Comparison of ENCODE assay signal across 9 cellular contexts in the genomic region with DNA sequence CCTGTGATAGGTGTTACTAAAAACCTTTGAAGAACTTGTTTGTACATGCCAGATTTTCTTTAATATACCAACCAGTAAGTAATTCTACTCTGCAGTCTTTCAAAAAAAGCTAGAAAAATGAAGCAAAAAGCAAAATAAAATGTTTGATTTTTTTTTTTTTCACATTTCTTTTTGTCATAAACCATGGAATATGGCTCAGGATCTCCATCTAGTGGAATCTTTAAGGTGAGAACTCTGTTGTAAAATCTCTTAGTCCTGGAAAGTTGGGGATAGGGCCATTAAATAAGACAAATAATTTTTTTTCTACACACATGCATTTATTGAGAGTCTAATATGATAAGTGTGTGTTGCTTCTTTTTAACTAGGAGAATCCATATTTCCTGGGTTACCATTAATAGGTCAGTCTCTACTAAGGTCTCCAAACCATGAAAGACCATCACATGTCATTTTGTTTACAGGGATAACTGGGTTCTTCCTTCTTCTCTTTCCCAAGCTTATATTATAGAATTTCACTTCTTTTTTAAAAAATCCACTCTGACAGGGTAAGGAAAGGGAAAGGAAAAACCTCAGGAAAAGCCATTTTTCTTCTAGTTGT.
A peak's percentile ranks its signal among the peaks of the same experiment; 100 is the strongest.
DNase-seq lines count a peak whose midpoint lies in the region; ATAC-seq and TF ChIP-seq lines count a peak whose summit lies in the region.
"Had no signal": no experiment of that assay in that cellular context is flagged by ENCODE, and none has a peak within 500 bp of the region (broad histone marks: within the 10 kb centered on the region; RNA-seq: fewer than 3 reads in every experiment).

No MANE protein-coding gene starts in this region.

- no peaks in the 10 kb centered on the region for H3K79me2 ChIP-seq in Karpas-422 (ENCODE audit: low read length)

- peak; percentile 29 for TF ChIP-seq CTCF in brain microvascular endothelial cell (IDR thresholded peaks at IDR 0.05; ENCODE audit: low read depth, low read length, missing control alignments)

- H3K9ac ChIP-seq in Karpas-422 (ENCODE audit: low read length) = no peak overlapping the region

- peak; percentile 13 for DNase-seq in COR-L47 (lab: John Stamatoyannopoulos, UW)
- DNase-seq in Karpas-422 = peak; percentile 53
- DNase-seq in brain microvascular endothelial cell = no peak
- DNase-seq in medulla oblongata (ENCODE audit: extremely low spot score) = peak; percentile 57
- DNase-seq in activated T-cell treated with anti-CD3 and anti-CD28 coated beads, Interleukin-2, amount 50 U/mL, for 4 hours = no peak
- DNase-seq in NCI-H128 (lab: John Stamatoyannopoulos, UW; ENCODE audit: unreplicated experiment) = no peak
- no peak for DNase-seq in SHP77 treated with DMSO at 0.1 percent for 48 hours (lab: John Stamatoyannopoulos, UW)
- no peak for DNase-seq in NK-92 treated with Interleukin-12 subunit alpha and Interleukin-12 subunit beta, amount 100 ng/mL, for 24 hours (lab: John Stamatoyannopoulos, UW)
- DNase-seq: amniotic stem cell had no signal

- H3K4me1 Mint-ChIP-seq in activated T-cell treated with anti-CD3 and anti-CD28 coated beads, Interleukin-2, amount 50 U/mL, for 4 hours (ENCODE audit: low read depth) = peaks cover 15% of the 10 kb centered on the region

- no peaks in the 10 kb centered on the region for H4K20me1 ChIP-seq in Karpas-422 (ENCODE audit: insufficient read depth, low read depth, low read length)

- ATAC-seq in activated T-cell treated with anti-CD3 and anti-CD28 coated beads, Interleukin-2, amount 50 U/mL, for 4 hours = no peak

- H3K9me3 Mint-ChIP-seq in activated T-cell treated with anti-CD3 and anti-CD28 coated beads, Interleukin-2, amount 50 U/mL, for 4 hours = no peaks in the 10 kb centered on the region

- no peaks in the 10 kb centered on the region for H3K9me2 ChIP-seq in Karpas-422 (replicated peaks; ENCODE audit: insufficient read depth, low read length)

- peaks cover 4% of the 10 kb centered on the region for H3K36me3 Mint-ChIP-seq in activated T-cell treated with anti-CD3 and anti-CD28 coated beads, Interleukin-2, amount 50 U/mL, for 4 hours (ENCODE audit: insufficient read depth)

- in situ Hi-C loops in brain microvascular endothelial cell (cut with HindIII; ENCODE audit: low pct_ligation_motif_present, low sequenced_read_pairs) = no loop called here

- H3K27ac ChIP-seq in Karpas-422 (ENCODE audit: low read length) (no peak overlapping the region), brain microvascular endothelial cell (no peak overlapping the region)

- no peak overlapping the region for H2AFZ ChIP-seq in Karpas-422 (ENCODE audit: low read length)

- H3K27me3 Mint-ChIP-seq in activated T-cell treated with anti-CD3 and anti-CD28 coated beads, Interleukin-2, amount 50 U/mL, for 4 hours (ENCODE audit: low read depth) = no peaks in the 10 kb centered on the region

- H3K36me3 ChIP-seq in Karpas-422 (ENCODE audit: insufficient read depth, low read length) (no peaks in the 10 kb centered on the region), brain microvascular endothelial cell (replicated peaks) (no peaks in the 10 kb centered on the region)

- no peak overlapping the region for H3K4me3 ChIP-seq in Karpas-422 (ENCODE audit: low read length)
- H3K4me3 ChIP-seq in brain microvascular endothelial cell (ENCODE audit: low read depth, low read length) = no peak overlapping the region

- no peak overlapping the region for H3K4me2 ChIP-seq in Karpas-422 (ENCODE audit: low read depth, low read length, poor library complexity, severe bottlenecking)

- H3K4me1 ChIP-seq in Karpas-422 (ENCODE audit: low read length) = 0 out of 2 replicates have a peak, but pooled peaks cover 5% of the 10 kb centered on the region

- H3K4me3 Mint-ChIP-seq in activated T-cell treated with anti-CD3 and anti-CD28 coated beads, Interleukin-2, amount 50 U/mL, for 4 hours = no peak overlapping the region

- H3K27me3 ChIP-seq in Karpas-422 (ENCODE audit: low read length) = no peaks in the 10 kb centered on the region
- H3K27me3 ChIP-seq in brain microvascular endothelial cell (replicated peaks) = no peaks in the 10 kb centered on the region

- H3K9me3 ChIP-seq in Karpas-422 (ENCODE audit: low read length) = no peaks in the 10 kb centered on the region

Comparison
In these comparisons a context has a peak if more than half of its experiments do, and no peak if none do; other contexts are left out.
1. DNase-seq: peak in COR-L47 (single experiment), Karpas-422 (single experiment) and medulla oblongata (single experiment); none in brain microvascular endothelial cell (single experiment), activated T-cell treated with anti-CD3 and anti-CD28 coated beads, Interleukin-2, amount 50 U/mL, for 4 hours (single experiment), NCI-H128 (single experiment), SHP77 treated with DMSO at 0.1 percent for 48 hours (single experiment) and NK-92 treated with Interleukin-12 subunit alpha and Interleukin-12 subunit beta, amount 100 ng/mL, for 24 hours (single experiment).